ENCODE assay signal across 9 cellular contexts in the genomic region with DNA sequence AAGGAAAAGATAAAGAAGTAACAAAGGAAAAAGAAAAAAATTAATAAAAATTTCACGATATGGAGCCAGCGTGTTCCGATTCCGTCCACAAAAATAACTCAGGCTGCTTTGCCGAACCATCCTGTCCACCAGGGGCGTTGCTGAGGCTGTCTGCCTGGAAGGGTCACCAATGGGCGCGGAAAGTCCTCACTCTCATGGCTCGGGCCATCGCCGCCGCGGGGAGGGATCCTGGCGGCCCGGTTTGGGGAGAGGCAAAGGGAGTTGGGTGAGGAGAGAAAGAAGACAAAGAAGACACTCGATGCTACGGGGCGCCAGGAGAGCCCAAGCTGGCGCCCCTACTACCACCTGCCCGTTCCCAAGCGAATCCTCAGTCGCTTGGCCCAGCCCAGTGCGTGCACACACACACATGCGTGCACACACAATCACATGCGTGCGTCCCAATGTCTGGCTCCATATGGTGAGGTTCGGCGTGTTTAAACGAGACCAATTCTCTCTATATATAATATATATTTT. TPM values are rescaled to one million over a fixed set of nuclear protein-coding genes. Genes with fewer than 3 reads are reported as not detected.
DNase-seq lines count a peak whose midpoint lies in the region; ATAC-seq and TF ChIP-seq lines count a peak whose summit lies in the region.
"Had no signal": no experiment of that assay in that cellular context is flagged by ENCODE, and none has a peak within 500 bp of the region (broad histone marks: within the 10 kb centered on the region; RNA-seq: fewer than 3 reads in every experiment).

No MANE protein-coding gene starts in this region.

- DNase-seq in ELF-1 (ENCODE audit: low read depth, low spot score) (peak; percentile 53), dorsolateral prefrontal cortex (peak in 3 of 10 donors; percentile 40 to 55 (median 43)), neural progenitor cell (ENCODE audit: low spot score) (peak; percentile 45)
- DNase-seq in effector CD8-positive, alpha-beta T cell (lab: John Stamatoyannopoulos, UW), result no peak
- DNase-seq: activated CD4-positive, alpha-beta T cell treated with anti-CD3 and anti-CD28 coated beads for 48 hours; NCI-H2081 had no signal

- no peak overlapping the region for H3K27ac Mint-ChIP-seq in neural progenitor cell

- ATAC-seq in GM18858 (IDR thresholded peaks at IDR 0.05; ENCODE audit: unreplicated experiment), result no peak
- ATAC-seq in GM18909 (IDR thresholded peaks at IDR 0.05; ENCODE audit: poor library complexity, unreplicated experiment), result no peak

- peak overlapping the region in 23 of 59 donors; percentile 2 to 85 (median 64) for H3K27ac ChIP-seq in dorsolateral prefrontal cortex
- H3K27ac ChIP-seq in neural progenitor cell, result peak overlapping the region; percentile 63

- H3K9me3 ChIP-seq in Loucy (ENCODE audit: insufficient read depth, low read depth, low read length) (no peaks in the 10 kb centered on the region), neural progenitor cell (ENCODE audit: low read depth) (no peaks in the 10 kb centered on the region)

- H3K79me2 ChIP-seq in Loucy (ENCODE audit: insufficient read depth, low read length) (peaks cover 70% of the 10 kb centered on the region), neural progenitor cell (ENCODE audit: low read depth) (peaks cover 49% of the 10 kb centered on the region)

- peaks cover 53% of the 10 kb centered on the region for H3K4me1 ChIP-seq in Loucy (ENCODE audit: insufficient read depth, low read length, poor library complexity, severe bottlenecking)
- peaks cover 48% of the 10 kb centered on the region for H3K4me1 ChIP-seq in neural progenitor cell

- H3K27me3 ChIP-seq in Loucy (ENCODE audit: insufficient read depth, low read length, poor library complexity, severe bottlenecking) (no peaks in the 10 kb centered on the region), dorsolateral prefrontal cortex (no peaks in the 10 kb centered on the region), neural progenitor cell (no peaks in the 10 kb centered on the region)

- peaks cover 79% of the 10 kb centered on the region for H3K36me3 ChIP-seq in Loucy (ENCODE audit: insufficient read depth, low read length)
- H3K36me3 ChIP-seq in neural progenitor cell, result peaks cover 21% of the 10 kb centered on the region

- intact Hi-C loops in dorsolateral prefrontal cortex (cut with DNase I), result no loop called here

- H3K9me3 Mint-ChIP-seq in neural progenitor cell, result no peaks in the 10 kb centered on the region

- peaks cover 89% of the 10 kb centered on the region for H4K20me1 ChIP-seq in Loucy (ENCODE audit: insufficient read depth, low read length, poor library complexity, severe bottlenecking)
- peaks cover 100% of the 10 kb centered on the region for H4K20me1 ChIP-seq in neural progenitor cell (ENCODE audit: low read depth)

- H3F3A ChIP-seq in Loucy (ENCODE audit: low read depth) (peaks cover 38% of the 10 kb centered on the region), neural progenitor cell (ENCODE audit: low read depth) (peaks cover 98% of the 10 kb centered on the region)

- H3K4me3 Mint-ChIP-seq in neural progenitor cell, result peak overlapping the region; percentile 54

- H3K9ac ChIP-seq in Loucy (ENCODE audit: low read depth, low read length, poor library complexity, severe bottlenecking) (no peak overlapping the region), neural progenitor cell (no peak overlapping the region)

- TF ChIP-seq CTCF in Loucy (conservative IDR thresholded peaks at IDR 0.05; ENCODE audit: low read length), result peak; percentile 23; the same call in 1 of the 2 replicates
- peak in 35 of 56 donors; percentile 8 to 49 (median 28) for TF ChIP-seq CTCF in dorsolateral prefrontal cortex (IDR thresholded peaks at IDR 0.05 in 54 of 56, conservative IDR thresholded peaks at IDR 0.05 in 2 of 56; ENCODE audit: low read depth in 1 of 56, partially characterized antibody in 56 of 56)
- TF ChIP-seq CTCF in neural progenitor cell (IDR thresholded peaks at IDR 0.05), result peak; percentile 45

- H3K4me3 ChIP-seq in Loucy (ENCODE audit: low read length, poor library complexity, severe bottlenecking), result peak overlapping the region; percentile 48
- H3K4me3 ChIP-seq in dorsolateral prefrontal cortex, result no peak overlapping the region
- H3K4me3 ChIP-seq in neural progenitor cell, result no peak overlapping the region

- peaks cover 73% of the 10 kb centered on the region for H3K4me1 Mint-ChIP-seq in neural progenitor cell

- H3K27me3 Mint-ChIP-seq in neural progenitor cell (ENCODE audit: insufficient read depth, low read depth), result peaks cover 19% of the 10 kb centered on the region

- H3K4me2 ChIP-seq in Loucy (ENCODE audit: low read depth, low read length, poor library complexity, severe bottlenecking) (peak overlapping the region; percentile 66), neural progenitor cell (no peak overlapping the region)

- no peaks in the 10 kb centered on the region for H3K9me2 ChIP-seq in Loucy (replicated peaks; ENCODE audit: low read depth, low read length)

- H2AFZ ChIP-seq in Loucy (ENCODE audit: low read length), result no peak overlapping the region
- H2AFZ ChIP-seq in neural progenitor cell (replicated peaks), result no peak overlapping the region

- peaks cover 41% of the 10 kb centered on the region for H3K36me3 Mint-ChIP-seq in neural progenitor cell

RNA-seq across cellular contexts. Expression of a gene that starts 5.6 kb away (rescaled TPM):
- total RNA-seq in dorsolateral prefrontal cortex (10 to 100 TPM in 111 of 120 experiments, 1 to 10 TPM in 9; 4.6 to 94.1 (median 19.4) TPM), neural progenitor cell (ENCODE audit: low replicate concordance) (1.4 and 2.2 TPM in 2 replicates)

RNA-seq across cellular contexts. Expression of a gene that starts 13.0 kb away (rescaled TPM):
- 100 to 1,000 TPM; 198 to 357 (median 281) TPM for total RNA-seq in dorsolateral prefrontal cortex
- total RNA-seq in neural progenitor cell (ENCODE audit: low replicate concordance), result 140 and 193 TPM in 2 replicates

RNA-seq across cellular contexts. Expression of a gene that starts 21.4 kb away (rescaled TPM):
- total RNA-seq in dorsolateral prefrontal cortex, result 10 to 100 TPM; 15.2 to 58.6 (median 32.8) TPM
- total RNA-seq in neural progenitor cell (ENCODE audit: low replicate concordance), result 0.06 and 1.8 TPM in 2 replicates

RNA-seq across cellular contexts. Expression of a gene that starts 37.7 kb away (rescaled TPM):
- total RNA-seq in dorsolateral prefrontal cortex, result 10 to 100 TPM; 26.4 to 59.7 (median 38.5) TPM
- 15.8 and 27.7 TPM in 2 replicates for total RNA-seq in neural progenitor cell (ENCODE audit: low replicate concordance)

RNA-seq across cellular contexts. Expression of a gene that starts 42.4 kb away (rescaled TPM):
- total RNA-seq in dorsolateral prefrontal cortex, result 100 to 1,000 TPM; 116 to 339 (median 247) TPM
- total RNA-seq in neural progenitor cell (ENCODE audit: low replicate concordance), result 2.2 and 9.2 TPM in 2 replicates
